24 cellular contexts compared by ENCODE assay signal in genomic region chr4:140989944-140990343, GRCh38.
"Had no signal": no experiment of that assay in that cellular context is flagged by ENCODE, and none has a peak within 500 bp of the region (broad histone marks: within the 10 kb centered on the region; RNA-seq: fewer than 3 reads in every experiment).

No MANE protein-coding gene starts in this region.

- DNase-seq: activated B cell treated with CpG ODN at 0.5 μM for 24 hours; activated CD4-positive, alpha-beta T cell treated with anti-CD3 and anti-CD28 coated beads for 1 hour; activated CD4-positive, alpha-beta T cell treated with anti-CD3 and anti-CD28 coated beads, Interleukin-2, amount 10 ng/mL, durations not matched to agents 24 days and 14 days; activated CD4-positive, alpha-beta T cell treated with anti-CD3 and anti-CD28 coated beads, Interleukin-2, amount 50 U/mL, for 48 hours; activated CD8-positive, alpha-beta memory T cell treated with anti-CD3 and anti-CD28 coated beads, Interleukin-2, amount 10 ng/mL, durations not matched to agents 7 days and 5 days; activated effector memory CD4-positive, alpha-beta T cell treated with anti-CD3 and anti-CD28 coated beads, Interleukin-2, amount 50 U/mL, for 16 hours; activated naive CD4-positive, alpha-beta T cell treated with anti-CD3 and anti-CD28 coated beads for 36 hours; activated T-cell treated with anti-CD3 and anti-CD28 coated beads, Interleukin-2, amount 50 U/mL, for 4 hours; amygdala; cerebellar nuclear complex; MG63; MV-4-11; NCI-H1092 treated with DMSO at 0.1 percent for 48 hours; NCI-H1436; NCI-H1694 treated with DMSO at 0.1 percent for 48 hours; NCI-H2029 treated with DMSO at 0.1 percent for 48 hours; NCI-H345; NCI-H510A; NCI-H526 treated with DMSO at 0.1 percent for 48 hours; NCI-H82; OCI-M1; SHP77 treated with DMSO at 0.1 percent for 48 hours had no signal

- H3K36me3 ChIP-seq: MG63 had no signal

- H3K27ac ChIP-seq: RWPE1 had no signal

- H3K9me3 ChIP-seq: MG63 had no signal

- H3K4me3 ChIP-seq: MG63 had no signal

- H3K27me3 ChIP-seq: MG63 had no signal

- ATAC-seq: activated CD8-positive, alpha-beta memory T cell treated with anti-CD3 and anti-CD28 coated beads, Interleukin-2, amount 10 ng/mL, durations not matched to agents 7 days and 5 days; activated T-cell treated with anti-CD3 and anti-CD28 coated beads, Interleukin-2, amount 50 U/mL, for 4 hours; Panc1 had no signal
